In the genomic region with DNA sequence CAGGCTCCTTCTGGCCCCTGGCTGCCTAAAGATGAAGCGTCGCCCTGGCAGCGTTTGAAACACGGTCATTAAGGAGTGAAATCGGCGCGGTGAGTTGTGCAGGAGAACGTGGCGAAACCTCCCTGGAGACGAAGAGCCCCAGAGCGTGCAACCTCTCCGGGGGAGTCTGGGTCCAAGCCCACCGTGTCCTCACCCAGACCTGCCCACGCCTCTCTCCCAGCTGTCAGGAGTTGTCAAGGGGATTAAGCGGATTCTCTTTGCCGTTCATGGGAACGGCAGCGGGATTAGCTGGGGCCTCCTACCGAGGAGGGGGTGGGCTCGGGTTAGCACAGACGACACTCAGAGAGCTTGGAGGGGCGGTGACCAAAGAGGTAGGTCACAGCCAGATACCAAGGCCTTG, we compare ENCODE assay signal across 22 cellular contexts. TPM values are rescaled to one million over a fixed set of nuclear protein-coding genes. Genes with fewer than 3 reads are reported as not detected.
DNase-seq lines count a peak whose midpoint lies in the region; ATAC-seq and TF ChIP-seq lines count a peak whose summit lies in the region.
"Had no signal": no experiment of that assay in that cellular context is flagged by ENCODE, and none has a peak within 500 bp of the region (broad histone marks: within the 10 kb centered on the region; RNA-seq: fewer than 3 reads in every experiment).

No MANE protein-coding gene starts in this region.

- H3K4me1 Mint-ChIP-seq in T-helper 17 cell = peaks cover 5% of the 10 kb centered on the region

- H3K27me3 ChIP-seq in cardiac muscle cell (no peaks in the 10 kb centered on the region), heart left ventricle (peaks cover 0 to 23% (median 0%) of the 10 kb centered on the region in 9 donors), layer of hippocampus (ENCODE audit: control insufficient read depth, insufficient read depth, low read length) (peaks cover 2% of the 10 kb centered on the region), stomach smooth muscle (ENCODE audit: control insufficient read depth in 1 of 2, insufficient read depth in 2 of 2, low read length in 2 of 2) (no peaks in the 10 kb centered on the region)
- H3K27me3 ChIP-seq: adrenal gland, colonic mucosa had no signal

- intact Hi-C loops in heart left ventricle (cut with DNase I) = no loop called here

- H3K36me3 Mint-ChIP-seq in T-helper 17 cell (ENCODE audit: low read depth) = no peaks in the 10 kb centered on the region

- H3K27me3 Mint-ChIP-seq in T-helper 17 cell = no peaks in the 10 kb centered on the region

- H3K4me3 Mint-ChIP-seq in T-helper 17 cell = no peak overlapping the region

- ATAC-seq in heart left ventricle = no peak
- ATAC-seq in T-helper 17 cell = no peak
- no peak for ATAC-seq in HG02610 (IDR thresholded peaks at IDR 0.05; ENCODE audit: unreplicated experiment)
- ATAC-seq: left lung, right cardiac atrium had no signal

- H3K27ac Mint-ChIP-seq in T-helper 17 cell = peak overlapping the region; percentile 34

- H3K4me1 ChIP-seq in cardiac muscle cell (ENCODE audit: low read depth) (peaks cover 20% of the 10 kb centered on the region), heart left ventricle (no peaks in the 10 kb centered on the region), stomach smooth muscle (ENCODE audit: control insufficient read depth, insufficient read depth, low read length) (peaks cover 8% of the 10 kb centered on the region)
- H3K4me1 ChIP-seq: adrenal gland, colonic mucosa, left lung had no signal

- H3K36me3 ChIP-seq in cardiac muscle cell (no peaks in the 10 kb centered on the region), heart left ventricle (no peaks in the 10 kb centered on the region), stomach smooth muscle (ENCODE audit: control insufficient read depth in 2 of 2, insufficient read depth in 2 of 2, low read length in 2 of 2) (no peaks in the 10 kb centered on the region)
- H3K36me3 ChIP-seq: adrenal gland, colonic mucosa, left lung had no signal

- H3K9me3 ChIP-seq in cardiac muscle cell (ENCODE audit: low read depth) (no peaks in the 10 kb centered on the region), heart left ventricle (peaks cover 0 to 13% (median 5%) of the 10 kb centered on the region in 12 donors), T-helper 17 cell (ENCODE audit: control insufficient read depth, low read length, poor library complexity, severe bottlenecking) (peaks cover 3% of the 10 kb centered on the region), stomach smooth muscle (ENCODE audit: control insufficient read depth in 2 of 2, low read length in 2 of 2) (peaks cover 0 to 7% of the 10 kb centered on the region in 2 donors)
- H3K9me3 ChIP-seq: adrenal gland, colonic mucosa had no signal

- DNase-seq in cardiac muscle cell (ENCODE audit: low read depth in 1 of 2, low spot score in 1 of 2) (peak in 1 of 2 donors; percentile 74), heart left ventricle (no peak), T-helper 17 cell (no peak), superior temporal gyrus (ENCODE audit: extremely low spot score) (no peak)
- DNase-seq in effector CD8-positive, alpha-beta T cell (lab: John Stamatoyannopoulos, UW) = no peak
- DNase-seq: activated CD4-positive, alpha-beta T cell treated with anti-CD3 and anti-CD28 coated beads for 1 hour; activated T-cell treated with anti-CD3 and anti-CD28 coated beads, Interleukin-2, amount 50 U/mL, for 48 hours; adrenal gland; colonic mucosa; COR-L47; hippocampal formation; NCI-H187 treated with DMSO at 0.1 percent for 48 hours; NCI-H748 treated with DMSO at 0.1 percent for 48 hours; RPMI8226; stimulated activated CD4-positive, alpha-beta T cell treated with anti-CD3 and anti-CD28 coated beads, Interleukin-2, amount 100 ng/mL, for 48 hours; stimulated activated CD8-positive, alpha-beta memory T cell treated with anti-CD3 and anti-CD28 coated beads, Interleukin-4, amount 100 ng/mL, for 48 hours; trophoblast cell had no signal

- TF ChIP-seq CTCF in cardiac muscle cell (IDR thresholded peaks at IDR 0.05; ENCODE audit: low read depth, low read length) (no peak), heart left ventricle (IDR thresholded peaks at IDR 0.05) (no peak)

- WGBS in heart left ventricle, 4 donors = 50 to 58% (median 55%) methylated on average over 22 of the region's 22 CpGs

- H3K4me3 ChIP-seq in cardiac muscle cell = no peak overlapping the region
- no peak overlapping the region for H3K4me3 ChIP-seq in heart left ventricle
- peak overlapping the region in 1 of 2 donors; percentile 35 for H3K4me3 ChIP-seq in stomach smooth muscle (ENCODE audit: low read length in 2 of 2)
- H3K4me3 ChIP-seq: adrenal gland, colonic mucosa, left lung had no signal

- no peak for TF ChIP-seq POLR2A in heart left ventricle (IDR thresholded peaks at IDR 0.05)

- H3K9ac ChIP-seq in stomach smooth muscle (ENCODE audit: low read length in 2 of 2) = no peak overlapping the region

- H3K27ac ChIP-seq in cardiac muscle cell (peak overlapping the region; percentile 87), heart left ventricle (no peak overlapping the region), layer of hippocampus (ENCODE audit: low read depth, low read length) (peak overlapping the region; percentile 62), stomach smooth muscle (ENCODE audit: low read length) (peak overlapping the region; percentile 41)
- H3K27ac ChIP-seq: adrenal gland, colonic mucosa, left lung had no signal

RNA-seq across cellular contexts. Expression of gene SLC7A5, which starts 46.7 kb away (rescaled TPM):
- 5.4 and 7.4 TPM in 2 replicates for total RNA-seq in cardiac muscle cell
- 6.7 and 8.2 TPM in 2 replicates for polyA plus RNA-seq in cardiac muscle cell
- 10 to 100 TPM in 1 of 9 donors, 1 to 10 TPM in 8; 1.7 to 12.2 (median 3.0) TPM for total RNA-seq in heart left ventricle
- polyA plus RNA-seq in heart left ventricle = 1 to 10 TPM; 3.2 to 5.4 TPM
- 10 to 100 TPM; 50.4 to 53.9 TPM for total RNA-seq in T-helper 17 cell

RNA-seq across cellular contexts. Expression of gene KLHDC4, which starts 56.8 kb away (rescaled TPM):
- total RNA-seq in cardiac muscle cell (18.0 and 22.7 TPM in 2 replicates), heart left ventricle (10 to 100 TPM in 8 of 9 donors, 1 to 10 TPM in 1; 6.8 to 19.2 (median 13.7) TPM), T-helper 17 cell (10 to 100 TPM; 67.7 to 93.3 TPM)
- polyA plus RNA-seq in cardiac muscle cell (13.7 and 17.7 TPM in 2 replicates), heart left ventricle (10 to 100 TPM; 17.8 to 20.5 TPM)

Comparison
In these comparisons a context has a peak if more than half of its experiments do, and no peak if none do; other contexts are left out.
1. H3K27ac ChIP-seq: peak in cardiac muscle cell (single experiment), layer of hippocampus (single experiment) and stomach smooth muscle (single experiment); none in heart left ventricle (0 of 12).